Comparison of ENCODE assay signal across 8 cellular contexts in the genomic region with DNA sequence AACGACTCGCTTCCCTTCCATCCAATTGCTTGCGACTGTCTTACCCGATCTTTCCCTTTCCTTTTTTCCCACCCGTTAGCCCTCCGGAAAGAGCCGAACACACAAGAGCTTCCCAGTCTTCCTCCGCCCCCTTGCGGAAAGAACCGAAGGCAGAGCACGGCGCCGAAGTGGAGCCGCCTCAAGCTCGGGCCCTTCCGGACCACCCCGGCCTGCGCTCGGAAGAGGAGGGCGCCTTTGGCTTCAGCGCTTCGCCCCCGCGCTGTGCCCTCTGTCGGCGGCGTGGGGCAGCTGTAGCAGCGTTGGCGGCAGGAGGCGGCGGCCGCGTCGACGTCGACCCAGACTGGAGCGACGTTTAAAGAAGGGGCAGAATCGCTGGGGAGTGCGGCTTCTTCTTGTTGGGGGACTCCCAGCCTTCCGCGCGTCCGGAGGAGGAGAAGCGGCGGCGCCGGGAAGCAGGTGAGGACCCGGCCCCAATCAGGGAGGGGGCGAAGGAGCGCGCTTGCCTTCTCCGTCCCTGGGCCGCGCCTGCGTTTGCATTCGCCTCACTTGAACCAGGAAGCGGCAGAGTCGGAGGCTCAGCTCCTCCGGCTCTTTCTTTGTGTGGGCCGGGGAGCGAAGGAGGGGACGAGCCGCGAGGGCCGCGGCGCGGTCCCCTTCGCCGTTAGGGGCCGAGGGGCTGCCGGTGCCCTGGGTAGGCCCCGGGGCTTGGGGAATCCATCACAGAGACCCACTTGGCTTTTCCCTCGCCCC. TPM values are rescaled to one million over a fixed set of nuclear protein-coding genes. Genes with fewer than 3 reads are reported as not detected.
A peak's percentile ranks its signal among the peaks of the same experiment; 100 is the strongest.
DNase-seq lines count a peak whose midpoint lies in the region; ATAC-seq and TF ChIP-seq lines count a peak whose summit lies in the region.

A gene with protein sequence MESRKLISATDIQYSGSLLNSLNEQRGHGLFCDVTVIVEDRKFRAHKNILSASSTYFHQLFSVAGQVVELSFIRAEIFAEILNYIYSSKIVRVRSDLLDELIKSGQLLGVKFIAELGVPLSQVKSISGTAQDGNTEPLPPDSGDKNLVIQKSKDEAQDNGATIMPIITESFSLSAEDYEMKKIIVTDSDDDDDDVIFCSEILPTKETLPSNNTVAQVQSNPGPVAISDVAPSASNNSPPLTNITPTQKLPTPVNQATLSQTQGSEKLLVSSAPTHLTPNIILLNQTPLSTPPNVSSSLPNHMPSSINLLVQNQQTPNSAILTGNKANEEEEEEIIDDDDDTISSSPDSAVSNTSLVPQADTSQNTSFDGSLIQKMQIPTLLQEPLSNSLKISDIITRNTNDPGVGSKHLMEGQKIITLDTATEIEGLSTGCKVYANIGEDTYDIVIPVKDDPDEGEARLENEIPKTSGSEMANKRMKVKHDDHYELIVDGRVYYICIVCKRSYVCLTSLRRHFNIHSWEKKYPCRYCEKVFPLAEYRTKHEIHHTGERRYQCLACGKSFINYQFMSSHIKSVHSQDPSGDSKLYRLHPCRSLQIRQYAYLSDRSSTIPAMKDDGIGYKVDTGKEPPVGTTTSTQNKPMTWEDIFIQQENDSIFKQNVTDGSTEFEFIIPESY (plus strand): TSS at position 291 of the 750 bp plus-strand sequence. CDS start 2,604 bp downstream, outside the sequence.

- POLR2A ChIA-PET in IMR-90 (lab: Charles Lee; ENCODE audit: unreplicated experiment) = no interaction called here
- POLR2A ChIA-PET in OCI-LY7 (lab: Charles Lee) = interaction anchor here (0.6 to 1.9 kb wide), 6 partner anchors 11 to 689 kb away, joined by 3 to 13 read pairs (median 4); a partner anchor contains a TSS

- TF ChIP-seq RAD21 in IMR-90 (IDR thresholded peaks at IDR 0.05; ENCODE audit: low read length) = no peak

- no peak within 1 kb of the TSS for H2BK15ac ChIP-seq in IMR-90 (ENCODE audit: low read depth, low read length)

- H3K36me3 ChIP-seq in IMR-90 (ENCODE audit: control insufficient read depth, insufficient read depth, low read length) (peaks cover 3% of the 10 kb centered on the region; the same call in 1 of the 2 replicates), OCI-LY7 (ENCODE audit: insufficient read depth, low read length) (peaks cover 26% of the 10 kb centered on the region)

- 0 out of 2 replicates have a peak within 1 kb of the TSS, but pooled peaks have one; percentile 29 for H4K91ac ChIP-seq in IMR-90 (ENCODE audit: insufficient read depth, low read depth, low read length)

- TF ChIP-seq POLR2A in IMR-90 (IDR thresholded peaks at IDR 0.05; ENCODE audit: low read depth, low read length) = peak; percentile 67

- BruUV-seq in IMR-90 (replicated peaks; lab: Mats Ljungman, UMichigan) (no TSS peak), OCI-LY7 (replicated peaks; lab: Mats Ljungman, UMichigan) (no TSS peak)

- H2AK5ac ChIP-seq in IMR-90 (ENCODE audit: low read depth, low read length) = peak within 1 kb of the TSS; percentile 36; the same call in 1 of the 2 replicates

- peak within 1 kb of the TSS; percentile 73 for H2BK5ac ChIP-seq in IMR-90 (ENCODE audit: low read depth, low read length, poor library complexity, severe bottlenecking)

- H3K4me1 ChIP-seq in IMR-90 (ENCODE audit: control insufficient read depth, insufficient read depth, low read length) (no peaks in the 10 kb centered on the region), OCI-LY7 (ENCODE audit: insufficient read depth, low read length, poor library complexity, severe bottlenecking) (peaks cover 14% of the 10 kb centered on the region), mononuclear cell (ENCODE audit: insufficient read depth, low read length) (no peaks in the 10 kb centered on the region)

- no peak within 1 kb of the TSS for H2BK120ac ChIP-seq in IMR-90 (ENCODE audit: low read depth, low read length)

- H3K9me3 ChIP-seq in IMR-90 (ENCODE audit: control insufficient read depth, insufficient read depth, low read length) (no peaks in the 10 kb centered on the region), OCI-LY7 (ENCODE audit: low read length) (no peaks in the 10 kb centered on the region), mononuclear cell (ENCODE audit: low read depth, low read length) (no peaks in the 10 kb centered on the region)

- no peaks in the 10 kb centered on the region for H3K9me2 ChIP-seq in OCI-LY7 (ENCODE audit: insufficient read depth, low read length)

- H3K4me2 ChIP-seq in IMR-90 (ENCODE audit: low read depth, low read length) (peak within 1 kb of the TSS; percentile 71), OCI-LY7 (ENCODE audit: low read length) (peak within 1 kb of the TSS; percentile 85)

- H3K27me3 ChIP-seq in IMR-90 (ENCODE audit: control insufficient read depth, insufficient read depth, low read length) (0 out of 2 replicates have a peak, but pooled peaks cover 2% of the 10 kb centered on the region), mononuclear cell (ENCODE audit: insufficient read depth, low read length) (no peaks in the 10 kb centered on the region)

- no peak within 1 kb of the TSS for H2BK20ac ChIP-seq in IMR-90 (ENCODE audit: low read depth, low read length)

- ATAC-seq in GM21528 (IDR thresholded peaks at IDR 0.05; ENCODE audit: low FRiP score, unreplicated experiment) (peak; percentile 95), IMR-90 (ENCODE audit: low read depth) (peak; percentile 99)

- H3K9ac ChIP-seq in IMR-90 (ENCODE audit: low read depth, low read length) = peak within 1 kb of the TSS; percentile 82

- H4K5ac ChIP-seq in IMR-90 (ENCODE audit: low read depth, low read length) = peak within 1 kb of the TSS; percentile 53; the same call in 1 of the 2 replicates

- H3K56ac ChIP-seq in IMR-90 (ENCODE audit: extremely low read depth, insufficient read depth, low read length) = peak within 1 kb of the TSS; percentile 62; the same call in 1 of the 2 replicates

- dilution Hi-C loops in IMR-90 (cut with HindIII; ENCODE audit: low sequenced_read_pairs, unreplicated experiment) = no loop called here

- peak within 1 kb of the TSS; percentile 91 for H2AFZ ChIP-seq in IMR-90 (replicated peaks; ENCODE audit: low read length, poor library complexity)
- H2AFZ ChIP-seq in OCI-LY7 (ENCODE audit: low read length) = peak within 1 kb of the TSS; percentile 98

- H3K18ac ChIP-seq in IMR-90 (ENCODE audit: low read depth, low read length) = peak within 1 kb of the TSS; percentile 33; the same call in 1 of the 2 replicates

- peak within 1 kb of the TSS; percentile 95 for H3K4me3 ChIP-seq in IMR-90 (ENCODE audit: insufficient read depth, low read depth, low read length)
- peak within 1 kb of the TSS; percentile 92 for H3K4me3 ChIP-seq in OCI-LY7 (ENCODE audit: low read depth, low read length, poor library complexity, severe bottlenecking)
- peak within 1 kb of the TSS; percentile 73 for H3K4me3 ChIP-seq in mononuclear cell (ENCODE audit: low read length)

- H3K79me1 ChIP-seq in IMR-90 (ENCODE audit: low read depth in 1 of 2, low read length in 2 of 2) = peaks cover 6% of the 10 kb centered on the region in 2 experiments; a peak in 2 of 4 replicates

- H3K23ac ChIP-seq in IMR-90 (ENCODE audit: low read depth, low read length) = peak within 1 kb of the TSS; percentile 53

- in situ Hi-C loops in IMR-90 (cut with MboI; ENCODE audit: low sequenced_read_pairs) = no loop called here

- peak within 1 kb of the TSS; percentile 89 for H2AK9ac ChIP-seq in IMR-90 (replicated peaks; ENCODE audit: low read depth, low read length, poor library complexity)

- H3K9me1 ChIP-seq in IMR-90 (ENCODE audit: insufficient read depth, low read length) = no peaks in the 10 kb centered on the region

- H4K20me1 ChIP-seq in IMR-90 (ENCODE audit: insufficient read depth, low read length) (no peaks in the 10 kb centered on the region), OCI-LY7 (ENCODE audit: insufficient read depth, low read length) (0 out of 2 replicates have a peak, but pooled peaks cover 3% of the 10 kb centered on the region)

- 0 out of 2 replicates have a peak within 1 kb of the TSS, but pooled peaks have one; percentile 76 for H3K14ac ChIP-seq in IMR-90 (replicated peaks; ENCODE audit: low read depth, low read length)

- WGBS in IMR-90 (ENCODE audit: extremely low coverage in 2 of 2, insufficient read length in 1 of 2), 2 experiments = 39% methylated on average over 8 of the region's 75 CpGs; no CpG with 5 or more reads in 1 of the 2 experiments

- DNase-seq in DMS153 (lab: John Stamatoyannopoulos, UW) = peak; percentile 95
- peak; percentile 92 for DNase-seq in IMR-90
- DNase-seq in OCI-LY7 (ENCODE audit: low spot score) = peak; percentile 90
- peak; percentile 78 for DNase-seq in activated T-cell treated with anti-CD3 and anti-CD28 coated beads for 24 hours (ENCODE audit: low read depth)
- DNase-seq in epidermal melanocyte (ENCODE audit: insufficient read length, low spot score) = peak; percentile 52
- peak; percentile 52 to 64 for DNase-seq in stimulated activated CD8-positive, alpha-beta memory T cell treated with anti-CD3 and anti-CD28 coated beads, Interleukin-4, amount 100 ng/mL, for 1 hour (ENCODE audit: low read depth in 2 of 2, low spot score in 1 of 2)

- peaks cover 35% of the 10 kb centered on the region for H3K79me2 ChIP-seq in OCI-LY7 (ENCODE audit: insufficient read depth, low read depth, low read length)

- H3K4ac ChIP-seq in IMR-90 (ENCODE audit: low read depth, low read length) = peak within 1 kb of the TSS; percentile 79; the same call in 1 of the 2 replicates

- intact Hi-C loops in IMR-90 (cut with micrococcal nuclease) (loop anchor here (5.0 kb wide), 1 partner anchor 217 kb away; a partner anchor contains a TSS), OCI-LY7 (cut with micrococcal nuclease; ENCODE audit: unreplicated experiment) (loop anchor here (2.0 to 10.0 kb wide), 3 partner anchors 52 to 504 kb away; a partner anchor contains a TSS)

- H4K8ac ChIP-seq in IMR-90 (ENCODE audit: low read depth in 2 of 2, low read length in 2 of 2) = peak within 1 kb of the TSS in 1 of 2 experiments; percentile 65; a peak in 2 of 4 replicates

- peak; percentile 55 for TF ChIP-seq CTCF in IMR-90 (conservative IDR thresholded peaks at IDR 0.05; ENCODE audit: low read depth, low read length)
- TF ChIP-seq CTCF in OCI-LY7 (conservative IDR thresholded peaks at IDR 0.05; ENCODE audit: low read length) = peak; percentile 70

- CTCF ChIA-PET in IMR-90 (lab: Yijun Ruan, JAX) (no interaction called here), OCI-LY7 (lab: Charles Lee; ENCODE audit: unreplicated experiment) (no interaction called here)

- peak within 1 kb of the TSS; percentile 82 for H3K27ac ChIP-seq in IMR-90 (ENCODE audit: insufficient read depth, low read length)
- peak within 1 kb of the TSS; percentile 90 for H3K27ac ChIP-seq in OCI-LY7 (ENCODE audit: low read depth, low read length, poor library complexity, severe bottlenecking)

TF ChIP-seq in IMR-90, 13 proteins besides CTCF, POLR2A, EP300 and RAD21 (continues in another document):
- TF ChIP-seq MXI1 (IDR thresholded peaks at IDR 0.05; ENCODE audit: borderline replicate concordance, low read depth, low read length) (no peak), CHD1 (IDR thresholded peaks at IDR 0.05; ENCODE audit: low read depth, low read length) (no peak)

RNA-seq across cellular contexts. Expression of the gene that starts here (rescaled TPM):
- 16.3 and 20.8 TPM in 2 replicates for total RNA-seq in IMR-90 (2012; rRNA removed)
- 2.0 and 3.3 TPM in 2 replicates for polyA plus RNA-seq in IMR-90 (2012; rRNA removed)
- 0.35 and 0.53 TPM in 2 replicates for polyA plus RNA-seq in IMR-90 (2012; cell fraction: cytosol; rRNA removed)
- 0.16 and 1.8 TPM in 2 replicates for polyA plus RNA-seq in IMR-90 (2012; cell fraction: nucleus; rRNA removed; ENCODE audit: low replicate concordance)
- total RNA-seq in OCI-LY7 (2014; rRNA removed; shearing (Covaris generic)) = 16.7 TPM in 2 replicates
- total RNA-seq in OCI-LY7 (2022) = 17.7 and 19.3 TPM in 2 replicates
- total RNA-seq in mononuclear cell = 52.8 TPM

Comparison
In these comparisons a context has a peak if more than half of its experiments do, and no peak if none do; other contexts are left out.
1. Peak in every context shown above with its lines: DNase-seq, ATAC-seq, H3K4me3 ChIP-seq and H3K27ac ChIP-seq.